ENCODE assay signal across 13 cellular contexts in the genomic region with DNA sequence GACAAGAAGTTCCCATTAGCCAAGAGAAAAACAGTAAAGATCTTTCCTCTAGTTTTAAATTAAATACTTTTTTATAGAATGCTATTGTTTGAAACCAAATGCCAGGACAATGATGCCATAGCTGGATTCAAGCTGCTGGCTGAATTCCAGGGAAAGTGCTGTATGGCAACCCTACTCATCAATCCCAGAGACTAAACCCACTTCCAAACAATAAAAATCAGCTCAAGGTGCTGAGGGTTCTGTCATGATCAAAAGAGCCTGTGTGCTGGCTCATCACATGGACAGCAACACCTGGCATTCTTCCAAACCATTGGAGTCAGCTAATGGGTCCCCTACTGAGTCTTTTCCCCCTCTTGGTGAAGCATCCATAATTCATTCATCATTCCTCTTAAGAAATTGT. TPM values are rescaled to one million over a fixed set of nuclear protein-coding genes. Genes with fewer than 3 reads are reported as not detected.
DNase-seq lines count a peak whose midpoint lies in the region; ATAC-seq and TF ChIP-seq lines count a peak whose summit lies in the region.
"Had no signal": no experiment of that assay in that cellular context is flagged by ENCODE, and none has a peak within 500 bp of the region (broad histone marks: within the 10 kb centered on the region; RNA-seq: fewer than 3 reads in every experiment).

No MANE protein-coding gene starts in this region.

- H3K4me1 Mint-ChIP-seq in H9 = no peaks in the 10 kb centered on the region; a peak in 2 of 4 replicates
- H3K4me1 Mint-ChIP-seq: activated naive CD8-positive, alpha-beta T cell treated with anti-CD3 and anti-CD28 coated beads, Interleukin-2, amount 10 ng/mL, durations not matched to agents 7 days and 5 days had no signal

- H3K79me1 ChIP-seq in H9 (ENCODE audit: insufficient read depth, low read depth, low read length, poor library complexity, severe bottlenecking) = no peaks in the 10 kb centered on the region

- H3K27me3 ChIP-seq in foreskin keratinocyte (no peaks in the 10 kb centered on the region), H9 (ENCODE audit: insufficient read depth, low read length) (no peaks in the 10 kb centered on the region)
- H3K27me3 ChIP-seq: BLaER1 treated with 17β-estradiol and CSF1 and Interleukin-3, amounts not matched to agents 10 nM and 100 nM had no signal

- no peak overlapping the region for H3K4me2 ChIP-seq in H9 (ENCODE audit: insufficient read depth, insufficient read length, low read length)
- H3K4me2 ChIP-seq: BLaER1 treated with 17β-estradiol and CSF1 and Interleukin-3, amounts not matched to agents 10 nM and 100 nM had no signal

- H3K4me1 ChIP-seq in foreskin keratinocyte (peaks cover 32% of the 10 kb centered on the region), H9 (ENCODE audit: insufficient read depth, low read length) (no peaks in the 10 kb centered on the region)
- H3K4me1 ChIP-seq: BLaER1 treated with 17β-estradiol and CSF1 and Interleukin-3, amounts not matched to agents 10 nM and 100 nM had no signal

- no peak overlapping the region for H3K18ac ChIP-seq in H9 (ENCODE audit: insufficient read length, low read depth, low read length)

- H2BK20ac ChIP-seq in H9 (ENCODE audit: low read depth, low read length, poor library complexity, severe bottlenecking) = no peak overlapping the region

- no peak overlapping the region for H3K4ac ChIP-seq in H9 (ENCODE audit: low read depth, low read length)

- H3K27me3 Mint-ChIP-seq in H9 (ENCODE audit: low read depth) = no peaks in the 10 kb centered on the region

- no peak overlapping the region for H2AFZ ChIP-seq in H9 (ENCODE audit: low read length)

- H3K23me2 ChIP-seq in H9 (ENCODE audit: insufficient read length, low read depth, low read length, poor library complexity, severe bottlenecking) = no peaks in the 10 kb centered on the region

- intact Hi-C loops in lower leg skin (cut with DNase I; ENCODE audit: low total_unique reads) = loop anchor here (5.0 kb wide), 1 partner anchor 181 kb away; no protein-coding TSS in a partner anchor

- no peaks in the 10 kb centered on the region for H3K79me2 ChIP-seq in H9 (ENCODE audit: insufficient read depth, low read length)

- no peak overlapping the region for H3K56ac ChIP-seq in H9 (ENCODE audit: insufficient read length, low read depth, low read length)

- no peak overlapping the region for H3K27ac Mint-ChIP-seq in H9
- H3K27ac Mint-ChIP-seq: activated naive CD8-positive, alpha-beta T cell treated with anti-CD3 and anti-CD28 coated beads, Interleukin-2, amount 10 ng/mL, durations not matched to agents 7 days and 5 days; effector memory CD8-positive, alpha-beta T cell had no signal

- peak; percentile 8 for DNase-seq in DMS79 (lab: John Stamatoyannopoulos, UW)
- DNase-seq in NCI-H128 (lab: John Stamatoyannopoulos, UW; ENCODE audit: unreplicated experiment) = peak; percentile 33
- DNase-seq in foreskin keratinocyte = peak; percentile 72 to 86
- DNase-seq in NCI-H1694 (lab: John Stamatoyannopoulos, UW) = no peak
- no peak for DNase-seq in H9
- no peak for DNase-seq in lower leg skin (ENCODE audit: low spot score in 2 of 2)
- no peak for DNase-seq in C1 segment of cervical spinal cord (lab: John Stamatoyannopoulos, UW)
- DNase-seq: activated naive CD8-positive, alpha-beta T cell treated with anti-CD3 and anti-CD28 coated beads, Interleukin-2, amount 10 ng/mL, durations not matched to agents 7 days and 5 days; effector memory CD8-positive, alpha-beta T cell; trophoblast cell had no signal

- TF ChIP-seq CTCF in foreskin keratinocyte (conservative IDR thresholded peaks at IDR 0.05) (no peak), H9 (conservative IDR thresholded peaks at IDR 0.05) (no peak), lower leg skin (IDR thresholded peaks at IDR 0.05) (no peak)

- no peak overlapping the region for H2BK12ac ChIP-seq in H9 (ENCODE audit: insufficient read length, low read depth, low read length)

- no peak overlapping the region for H4K5ac ChIP-seq in H9 (ENCODE audit: insufficient read length, low read depth, low read length)

- H3K9ac ChIP-seq in H9 (ENCODE audit: extremely low read depth, insufficient read length, low read length) = no peak overlapping the region
- H3K9ac ChIP-seq: BLaER1 treated with 17β-estradiol and CSF1 and Interleukin-3, amounts not matched to agents 10 nM and 100 nM had no signal

- no peak overlapping the region for H3K4me3 Mint-ChIP-seq in H9
- H3K4me3 Mint-ChIP-seq: activated naive CD8-positive, alpha-beta T cell treated with anti-CD3 and anti-CD28 coated beads, Interleukin-2, amount 10 ng/mL, durations not matched to agents 7 days and 5 days; effector memory CD8-positive, alpha-beta T cell had no signal

- no peaks in the 10 kb centered on the region for H4K20me1 ChIP-seq in H9 (ENCODE audit: control insufficient read depth, insufficient read depth, insufficient read length)
- H4K20me1 ChIP-seq: BLaER1 treated with 17β-estradiol and CSF1 and Interleukin-3, amounts not matched to agents 10 nM and 100 nM had no signal

- H4K91ac ChIP-seq in H9 (ENCODE audit: insufficient read length, low read depth, low read length) = no peak overlapping the region

- H3T11ph ChIP-seq in H9 (ENCODE audit: low read length) = no peak overlapping the region

- ATAC-seq in SK-N-SH treated with all-trans-retinoic acid at 6 μM for 48 hours (peak; percentile 70), foreskin keratinocyte (peak; percentile 82)
- ATAC-seq: effector memory CD8-positive, alpha-beta T cell had no signal

- H2BK15ac ChIP-seq in H9 (ENCODE audit: low read depth, low read length) = no peak overlapping the region

- H4K8ac ChIP-seq in H9 (replicated peaks; ENCODE audit: insufficient read length, low read depth, low read length) = no peak overlapping the region

- H3K9me3 ChIP-seq in H9 (ENCODE audit: control insufficient read depth, low read depth, low read length) = no peaks in the 10 kb centered on the region
- H3K9me3 ChIP-seq: BLaER1 treated with 17β-estradiol and CSF1 and Interleukin-3, amounts not matched to agents 10 nM and 100 nM; HAP-1 had no signal

- no peak for TF ChIP-seq POLR2A in lower leg skin (IDR thresholded peaks at IDR 0.05)

- H3K14ac ChIP-seq in H9 (ENCODE audit: insufficient read depth, low read length) = no peak overlapping the region

- no peak overlapping the region for H3K23ac ChIP-seq in H9 (ENCODE audit: insufficient read length, low read depth, low read length)

- H3K9me3 Mint-ChIP-seq in H9 = no peaks in the 10 kb centered on the region
- H3K9me3 Mint-ChIP-seq: activated naive CD8-positive, alpha-beta T cell treated with anti-CD3 and anti-CD28 coated beads, Interleukin-2, amount 10 ng/mL, durations not matched to agents 7 days and 5 days; effector memory CD8-positive, alpha-beta T cell had no signal

- H3K27ac ChIP-seq in foreskin keratinocyte = no peak overlapping the region
- no peak overlapping the region for H3K27ac ChIP-seq in H9 (ENCODE audit: insufficient read length, low read depth, low read length)
- H3K27ac ChIP-seq: BLaER1 treated with 17β-estradiol and CSF1 and Interleukin-3, amounts not matched to agents 10 nM and 100 nM had no signal

- H3K4me3 ChIP-seq in lower leg skin (ENCODE audit: low read depth, poor library complexity, severe bottlenecking) = no peak overlapping the region
- H3K4me3 ChIP-seq: BLaER1 treated with 17β-estradiol and CSF1 and Interleukin-3, amounts not matched to agents 10 nM and 100 nM; HAP-1 had no signal

- no peak overlapping the region for H2AK5ac ChIP-seq in H9 (ENCODE audit: insufficient read length, low read length)

- H3K36me3 Mint-ChIP-seq in H9 (ENCODE audit: insufficient read depth in 1 of 3, low read depth in 3 of 3) = no peaks in the 10 kb centered on the region
- H3K36me3 Mint-ChIP-seq: activated naive CD8-positive, alpha-beta T cell treated with anti-CD3 and anti-CD28 coated beads, Interleukin-2, amount 10 ng/mL, durations not matched to agents 7 days and 5 days had no signal

- H2BK120ac ChIP-seq in H9 (ENCODE audit: low read depth, low read length, poor library complexity, severe bottlenecking) = no peak overlapping the region

- H2BK5ac ChIP-seq in H9 (ENCODE audit: insufficient read length, low read length) = no peak overlapping the region

TF ChIP-seq in SK-N-SH treated with all-trans-retinoic acid at 6 μM for 48 hours, 23 proteins besides CTCF, POLR2A, EP300 and RAD21:
- TF ChIP-seq ZNF8 (CRISPR knock-in tag; IDR thresholded peaks at IDR 0.05) (no peak), ISL1 (CRISPR knock-in tag; IDR thresholded peaks at IDR 0.05) (peak; percentile 93), CSDC2 (CRISPR knock-in tag; IDR thresholded peaks at IDR 0.05) (no peak), ZNF565 (CRISPR knock-in tag; conservative IDR thresholded peaks at IDR 0.05; ENCODE audit: low read depth) (no peak), ZC3H10 (CRISPR knock-in tag; IDR thresholded peaks at IDR 0.05) (no peak), ESRRG (CRISPR knock-in tag; IDR thresholded peaks at IDR 0.05) (no peak)
- TF ChIP-seq, protein P1, sequence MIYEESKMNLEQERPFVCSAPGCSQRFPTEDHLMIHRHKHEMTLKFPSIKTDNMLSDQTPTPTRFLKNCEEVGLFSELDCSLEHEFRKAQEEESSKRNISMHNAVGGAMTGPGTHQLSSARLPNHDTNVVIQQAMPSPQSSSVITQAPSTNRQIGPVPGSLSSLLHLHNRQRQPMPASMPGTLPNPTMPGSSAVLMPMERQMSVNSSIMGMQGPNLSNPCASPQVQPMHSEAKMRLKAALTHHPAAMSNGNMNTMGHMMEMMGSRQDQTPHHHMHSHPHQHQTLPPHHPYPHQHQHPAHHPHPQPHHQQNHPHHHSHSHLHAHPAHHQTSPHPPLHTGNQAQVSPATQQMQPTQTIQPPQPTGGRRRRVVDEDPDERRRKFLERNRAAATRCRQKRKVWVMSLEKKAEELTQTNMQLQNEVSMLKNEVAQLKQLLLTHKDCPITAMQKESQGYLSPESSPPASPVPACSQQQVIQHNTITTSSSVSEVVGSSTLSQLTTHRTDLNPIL (CRISPR knock-in tag; IDR thresholded peaks at IDR 0.05; ENCODE audit: low read depth) = peak; percentile 61; the same call in 1 of the 2 replicates

RNA-seq across cellular contexts. Expression of a gene that starts 53.7 kb away (rescaled TPM):
- total RNA-seq in foreskin keratinocyte (1.5 and 1.7 TPM in 2 replicates), H9 (2021) (4.3 and 6.4 TPM in 2 replicates), lower leg skin (10 to 100 TPM in 3 of 4 donors, 1 to 10 TPM in 1; 6.5 to 17.3 (median 12.7) TPM)
- polyA plus RNA-seq in foreskin keratinocyte = 0.18 and 0.21 TPM in 2 replicates

Comparison
In these comparisons a context has a peak if more than half of its experiments do, and no peak if none do; other contexts are left out.
1. DNase-seq: peak in DMS79 (single experiment), NCI-H128 (single experiment) and foreskin keratinocyte (2 of 2); none in NCI-H1694 (single experiment), H9 (single experiment), lower leg skin (0 of 2) and C1 segment of cervical spinal cord (0 of 14).